ENCODE assay signal across 8 cellular contexts in genomic region chr1:23567996-23568607, GRCh38. TPM values are rescaled to one million over a fixed set of nuclear protein-coding genes. Genes with fewer than 3 reads are reported as not detected.
A peak's percentile ranks its signal among the peaks of the same experiment; 100 is the strongest.
DNase-seq lines count a peak whose midpoint lies in the region; ATAC-seq and TF ChIP-seq lines count a peak whose summit lies in the region.

No MANE protein-coding gene starts in this region.

- TF ChIP-seq CTCF in OCI-LY7 (conservative IDR thresholded peaks at IDR 0.05; ENCODE audit: low read length) (no peak), esophagus squamous epithelium (IDR thresholded peaks at IDR 0.05) (no peak), nephron (IDR thresholded peaks at IDR 0.05; ENCODE audit: unreplicated experiment in 3 of 3) (no peak)

- H3K9me3 ChIP-seq in OCI-LY7 (ENCODE audit: low read length), result no peaks in the 10 kb centered on the region
- H3K9me3 ChIP-seq in esophagus squamous epithelium, result no peaks in the 10 kb centered on the region

- no peak overlapping the region for H3K27ac ChIP-seq in OCI-LY7 (ENCODE audit: low read depth, low read length, poor library complexity, severe bottlenecking)
- peak overlapping the region; percentile 74 to 87 (median 82) for H3K27ac ChIP-seq in esophagus squamous epithelium

- H3K4me1 ChIP-seq in OCI-LY7 (ENCODE audit: insufficient read depth, low read length, poor library complexity, severe bottlenecking) (peaks cover 80% of the 10 kb centered on the region), esophagus squamous epithelium (peaks cover 10 to 46% (median 18%) of the 10 kb centered on the region in 3 donors)

- H3K4me3 Mint-ChIP-seq in nephron, result peak overlapping the region; percentile 86 to 94 (median 90)

- TF ChIP-seq POLR2A in esophagus squamous epithelium (IDR thresholded peaks at IDR 0.05), result no peak

- no peaks in the 10 kb centered on the region for H3K9me3 Mint-ChIP-seq in nephron

- CTCF ChIA-PET in OCI-LY7 (lab: Charles Lee; ENCODE audit: unreplicated experiment), result no interaction called here

- no peak for ATAC-seq in HG02970 (IDR thresholded peaks at IDR 0.05; ENCODE audit: low FRiP score, unreplicated experiment)

- POLR2A ChIA-PET in OCI-LY7 (lab: Charles Lee), result interaction anchor here (0.6 to 12.1 kb wide), 3 partner anchors 9 to 41 kb away, joined by 3 to 259 read pairs (median 3); partner anchors contain the start of gene ID3

- H3K36me3 Mint-ChIP-seq in nephron (ENCODE audit: low read depth), result no peaks in the 10 kb centered on the region

- no peaks in the 10 kb centered on the region for H4K20me1 ChIP-seq in OCI-LY7 (ENCODE audit: insufficient read depth, low read length)

- DNase-seq in Ammon's horn (ENCODE audit: low spot score) (peak; percentile 69), OCI-LY7 (ENCODE audit: low spot score) (no peak), esophagus squamous epithelium (lab: John Stamatoyannopoulos, UW) (no peak), OCI-M2 (lab: John Stamatoyannopoulos, UW; ENCODE audit: unreplicated experiment) (no peak), NCI-H1417 treated with DMSO at 0.1 percent for 48 hours (lab: John Stamatoyannopoulos, UW) (no peak)
- no peak for DNase-seq in effector CD4-positive, alpha-beta T cell

- 1 to 2% methylated on average over 21 to 29 of the region's 66 CpGs for WGBS in esophagus squamous epithelium, 2 donors

- peak overlapping the region; percentile 99 for H3K27ac Mint-ChIP-seq in nephron

- H2AFZ ChIP-seq in OCI-LY7 (ENCODE audit: low read length), result peak overlapping the region; percentile 71

- H3K36me3 ChIP-seq in OCI-LY7 (ENCODE audit: insufficient read depth, low read length), result no peaks in the 10 kb centered on the region
- no peaks in the 10 kb centered on the region for H3K36me3 ChIP-seq in esophagus squamous epithelium

- H3K27me3 Mint-ChIP-seq in nephron (ENCODE audit: low read depth), result peaks cover 5% of the 10 kb centered on the region

- H3K27me3 ChIP-seq in esophagus squamous epithelium, result peaks cover 0 to 16% (median 0%) of the 10 kb centered on the region in 4 donors

- peaks cover 56% of the 10 kb centered on the region for H3K4me1 Mint-ChIP-seq in nephron

- H3K4me3 ChIP-seq in OCI-LY7 (ENCODE audit: low read depth, low read length, poor library complexity, severe bottlenecking), result peak overlapping the region; percentile 45
- peak overlapping the region; percentile 35 to 70 (median 56) for H3K4me3 ChIP-seq in esophagus squamous epithelium

- H3K4me2 ChIP-seq in OCI-LY7 (ENCODE audit: low read length), result peak overlapping the region; percentile 59

- intact Hi-C loops in OCI-LY7 (cut with micrococcal nuclease; ENCODE audit: unreplicated experiment) (no loop called here), esophagus squamous epithelium (cut with DNase I) (no loop called here)

- peaks cover 5% of the 10 kb centered on the region; the same call in 1 of the 2 replicates for H3K79me2 ChIP-seq in OCI-LY7 (ENCODE audit: insufficient read depth, low read depth, low read length)

- no peaks in the 10 kb centered on the region for H3K9me2 ChIP-seq in OCI-LY7 (ENCODE audit: insufficient read depth, low read length)

- no TSS peak for BruUV-seq in OCI-LY7 (replicated peaks; lab: Mats Ljungman, UMichigan)

RNA-seq across cellular contexts. Expression of gene ID3, which starts 8.8 kb away (rescaled TPM):
- 1,286 and 1,658 TPM in 2 replicates for total RNA-seq in OCI-LY7 (2014; rRNA removed; shearing (Covaris generic))
- 621 and 629 TPM in 2 replicates for total RNA-seq in OCI-LY7 (2022)
- 10 to 100 TPM; 12.6 to 62.9 (median 37.5) TPM for total RNA-seq in esophagus squamous epithelium

RNA-seq across cellular contexts. Expression of gene E2F2, which starts 37.1 kb away (rescaled TPM):
- total RNA-seq in OCI-LY7 (2014; rRNA removed; shearing (Covaris generic)), result 176 and 203 TPM in 2 replicates
- total RNA-seq in OCI-LY7 (2022) (212 and 224 TPM in 2 replicates), esophagus squamous epithelium (10 to 100 TPM; 10.1 to 16.9 (median 11.8) TPM)

Comparison
In these comparisons a context has a peak if more than half of its experiments do, and no peak if none do; other contexts are left out.
1. RNA of gene ID3, which starts 8.8 kb away (total RNA-seq): 621 to 1,658 TPM in OCI-LY7; 12.6 to 62.9 TPM in esophagus squamous epithelium; every median in the first group is over 4 times any median in the second.
2. RNA of gene E2F2, which starts 37.1 kb away (total RNA-seq): 176 to 224 TPM in OCI-LY7; 10.1 to 16.9 TPM in esophagus squamous epithelium; every median in the first group is over 4 times any median in the second.